8 cellular contexts compared by ENCODE assay signal in genomic region chr18:50307738-50308470, GRCh38. TPM values are rescaled to one million over a fixed set of nuclear protein-coding genes. Genes with fewer than 3 reads are reported as not detected.
DNase-seq lines count a peak whose midpoint lies in the region; ATAC-seq and TF ChIP-seq lines count a peak whose summit lies in the region.

No MANE protein-coding gene starts in this region.

- H3K4me1 Mint-ChIP-seq in activated T-cell treated with anti-CD3 and anti-CD28 coated beads, Interleukin-2, amount 50 U/mL, for 72 hours (ENCODE audit: low read depth) = peaks cover 13% of the 10 kb centered on the region
- peaks cover 0 to 20% (median 16%) of the 10 kb centered on the region in 7 donors for H3K4me1 Mint-ChIP-seq in naive thymus-derived CD4-positive, alpha-beta T cell

- H2AFZ ChIP-seq in PC-9 = peak overlapping the region; percentile 87

- peak; percentile 85 for ATAC-seq in GM21737 (IDR thresholded peaks at IDR 0.05; ENCODE audit: unreplicated experiment)
- ATAC-seq in activated T-cell treated with anti-CD3 and anti-CD28 coated beads, Interleukin-2, amount 50 U/mL, for 72 hours (replicated peaks in 1 of 2) = peak; percentile 100
- peak; percentile 96 for ATAC-seq in naive thymus-derived CD4-positive, alpha-beta T cell

- DNase-seq in DMS153 (lab: John Stamatoyannopoulos, UW) (peak; percentile 75), KG1 (lab: John Stamatoyannopoulos, UW) (peak; percentile 84), PC-9 (peak; percentile 70 to 93), fibroblast of gingiva (ENCODE audit: low read depth) (peak; percentile 89)
- DNase-seq in activated T-cell treated with anti-CD3 and anti-CD28 coated beads, Interleukin-2, amount 50 U/mL, for 72 hours = peak; percentile 89 to 94
- peak; percentile 70 to 93 (median 89) for DNase-seq in naive thymus-derived CD4-positive, alpha-beta T cell
- peak; percentile 66 to 88 for DNase-seq in stimulated activated CD8-positive, alpha-beta memory T cell treated with anti-CD3 and anti-CD28 coated beads, Interleukin-7, amount 100 ng/mL, for 48 hours (ENCODE audit: extremely low read depth in 1 of 2, low read depth in 1 of 2)

- no peaks in the 10 kb centered on the region; the same call in 1 of the 2 replicates for H3K27me3 ChIP-seq in PC-9 (ENCODE audit: insufficient read depth, low read depth)
- H3K27me3 ChIP-seq in naive thymus-derived CD4-positive, alpha-beta T cell (ENCODE audit: control insufficient read depth in 2 of 2, insufficient read depth in 2 of 2, low read length in 2 of 2) = peaks cover 0 to 3% of the 10 kb centered on the region in 2 donors

- H3K27me3 Mint-ChIP-seq in activated T-cell treated with anti-CD3 and anti-CD28 coated beads, Interleukin-2, amount 50 U/mL, for 72 hours (ENCODE audit: low read depth) = peaks cover 10% of the 10 kb centered on the region
- peaks cover 0 to 35% (median 19%) of the 10 kb centered on the region in 5 donors for H3K27me3 Mint-ChIP-seq in naive thymus-derived CD4-positive, alpha-beta T cell

- intact Hi-C loops in PC-9 (cut with micrococcal nuclease; ENCODE audit: unreplicated experiment) = loop anchor here (2.0 kb wide), 1 partner anchor 41 kb away; the partner anchor contains the start of gene CFAP53
- intact Hi-C loops in naive thymus-derived CD4-positive, alpha-beta T cell (cut with micrococcal nuclease) = loop anchor here (1.0 to 5.0 kb wide), 10 partner anchors 10 to 889 kb away; partner anchors contain the start of genes CFAP53 (in 2 of the 2), CXXC1 (in 2 of the 2), MBD1 (in 2 of the 2) and ACAA2 (in 1 of the 2)

- H3K27ac Mint-ChIP-seq in activated T-cell treated with anti-CD3 and anti-CD28 coated beads, Interleukin-2, amount 50 U/mL, for 72 hours = peak overlapping the region; percentile 72
- H3K27ac Mint-ChIP-seq in naive thymus-derived CD4-positive, alpha-beta T cell = peak overlapping the region; percentile 52 to 93 (median 82)

- H3K4me3 ChIP-seq in PC-9 = peak overlapping the region; percentile 78
- H3K4me3 ChIP-seq in naive thymus-derived CD4-positive, alpha-beta T cell (ENCODE audit: low read length) = peak overlapping the region; percentile 45

- no peak for TF ChIP-seq CTCF in PC-9 (conservative IDR thresholded peaks at IDR 0.05)

- POLR2A ChIA-PET in PC-9 (lab: Charles Lee; ENCODE audit: unreplicated experiment) = no interaction called here
- POLR2A ChIA-PET in naive thymus-derived CD4-positive, alpha-beta T cell (lab: Charles Lee) = interaction anchor here (1.3 to 3.6 kb wide), 3 partner anchors 19 to 42 kb away, joined by 4 to 19 read pairs (median 9); partner anchors contain the start of genes CFAP53 and MBD1

- peaks cover 18% of the 10 kb centered on the region for H3K4me1 ChIP-seq in PC-9 (replicated peaks; ENCODE audit: insufficient read depth)
- H3K4me1 ChIP-seq in naive thymus-derived CD4-positive, alpha-beta T cell (ENCODE audit: control insufficient read depth in 2 of 2, insufficient read depth in 2 of 2, low read length in 2 of 2) = peaks cover 0 to 8% of the 10 kb centered on the region in 2 donors

- peak overlapping the region; percentile 99 for H3K27ac ChIP-seq in PC-9
- peak overlapping the region; percentile 65 for H3K27ac ChIP-seq in naive thymus-derived CD4-positive, alpha-beta T cell (ENCODE audit: low read depth, low read length)

- peak overlapping the region; percentile 97 for H3K4me2 ChIP-seq in PC-9

- H3K9me3 ChIP-seq in PC-9 (ENCODE audit: insufficient read depth, low read depth) = peaks cover 3% of the 10 kb centered on the region; the same call in 1 of the 2 replicates
- H3K9me3 ChIP-seq in naive thymus-derived CD4-positive, alpha-beta T cell (ENCODE audit: control insufficient read depth in 2 of 3, low read length in 3 of 3) = no peaks in the 10 kb centered on the region

- peaks cover 0 to 4% of the 10 kb centered on the region in 2 donors for H3K9me3 Mint-ChIP-seq in activated T-cell treated with anti-CD3 and anti-CD28 coated beads, Interleukin-2, amount 50 U/mL, for 72 hours
- peaks cover 0 to 11% (median 0%) of the 10 kb centered on the region in 11 donors for H3K9me3 Mint-ChIP-seq in naive thymus-derived CD4-positive, alpha-beta T cell

- H3K79me2 ChIP-seq in PC-9 (ENCODE audit: low read depth) = no peaks in the 10 kb centered on the region

- no peaks in the 10 kb centered on the region for H3K36me3 ChIP-seq in PC-9 (ENCODE audit: low read depth)
- H3K36me3 ChIP-seq in naive thymus-derived CD4-positive, alpha-beta T cell (ENCODE audit: control insufficient read depth in 2 of 3, insufficient read depth in 3 of 3, low read length in 3 of 3) = no peaks in the 10 kb centered on the region

- no peaks in the 10 kb centered on the region for H3K9me2 ChIP-seq in PC-9 (ENCODE audit: insufficient read depth)

- peaks cover 0 to 7% of the 10 kb centered on the region in 2 donors for H3K36me3 Mint-ChIP-seq in activated T-cell treated with anti-CD3 and anti-CD28 coated beads, Interleukin-2, amount 50 U/mL, for 72 hours (ENCODE audit: insufficient read depth in 2 of 2)
- H3K36me3 Mint-ChIP-seq in naive thymus-derived CD4-positive, alpha-beta T cell = peaks cover 0 to 10% (median 0%) of the 10 kb centered on the region in 5 donors

- CTCF ChIA-PET in PC-9 (lab: Charles Lee) = interaction anchor here (0.6 kb wide), 1 partner anchor 48 kb away, joined by 3 read pairs; no protein-coding TSS in a partner anchor
- CTCF ChIA-PET in naive thymus-derived CD4-positive, alpha-beta T cell (lab: Charles Lee) = interaction anchor here (0.7 kb wide), 1 partner anchor 847 kb away, joined by 4 read pairs; the partner anchor contains the start of gene DYM

- H3F3A ChIP-seq in PC-9 (ENCODE audit: insufficient read depth, low read depth) = peaks cover 23% of the 10 kb centered on the region

- no peaks in the 10 kb centered on the region for H4K20me1 ChIP-seq in PC-9 (ENCODE audit: insufficient read depth)

- no TSS peak for BruUV-seq in PC-9 (replicated peaks; lab: Mats Ljungman, UMichigan)

- H3K4me3 Mint-ChIP-seq in activated T-cell treated with anti-CD3 and anti-CD28 coated beads, Interleukin-2, amount 50 U/mL, for 72 hours = peak overlapping the region; percentile 94 to 97
- peak overlapping the region; percentile 76 to 97 (median 92) for H3K4me3 Mint-ChIP-seq in naive thymus-derived CD4-positive, alpha-beta T cell

RNA-seq across cellular contexts. Expression of gene CXXC1, which starts 20.4 kb away (rescaled TPM):
- total RNA-seq in PC-9 (2021) = 48.2 and 54.7 TPM in 2 replicates
- total RNA-seq in activated T-cell treated with anti-CD3 and anti-CD28 coated beads, Interleukin-2, amount 50 U/mL, for 72 hours = 100 to 1,000 TPM in 1 of 2 donors, 10 to 100 TPM in 1; 92.5 to 103 TPM
- total RNA-seq in naive thymus-derived CD4-positive, alpha-beta T cell = 100 to 1,000 TPM; 141 to 197 (median 155) TPM
- 100 to 1,000 TPM in 1 of 2 donors, 10 to 100 TPM in 1; 78.3 to 111 TPM for polyA plus RNA-seq in naive thymus-derived CD4-positive, alpha-beta T cell

RNA-seq across cellular contexts. Expression of gene MBD1, which starts 26.6 kb away (rescaled TPM):
- 43.2 and 43.5 TPM in 2 replicates for total RNA-seq in PC-9 (2021)
- total RNA-seq in activated T-cell treated with anti-CD3 and anti-CD28 coated beads, Interleukin-2, amount 50 U/mL, for 72 hours = 10 to 100 TPM; 88.5 to 94.9 TPM
- total RNA-seq in naive thymus-derived CD4-positive, alpha-beta T cell = 100 to 1,000 TPM in 4 of 5 experiments, 10 to 100 TPM in 1; 97.5 to 158 (median 118) TPM
- 10 to 100 TPM; 26.1 to 46.1 TPM for polyA plus RNA-seq in naive thymus-derived CD4-positive, alpha-beta T cell

RNA-seq across cellular contexts. Expression of gene CFAP53, which starts 41.6 kb away (rescaled TPM):
- total RNA-seq in PC-9 (2021) = 1.9 and 2.1 TPM in 2 replicates
- 1 to 10 TPM in 1 of 2 donors, under 1 TPM in 1; 0.97 to 1.6 TPM for total RNA-seq in activated T-cell treated with anti-CD3 and anti-CD28 coated beads, Interleukin-2, amount 50 U/mL, for 72 hours
- 1 to 10 TPM in 1 of 5 experiments, under 1 TPM in 4; 0.19 to 1.8 (median 0.64) TPM for total RNA-seq in naive thymus-derived CD4-positive, alpha-beta T cell
- polyA plus RNA-seq in naive thymus-derived CD4-positive, alpha-beta T cell = under 1 TPM in 1 of 2 donors, not detected in 1; 0.09 TPM

Comparison
In these comparisons a context has a peak if more than half of its experiments do, and no peak if none do; other contexts are left out.
1. Peak in every context shown above with its lines: DNase-seq, ATAC-seq, H3K4me3 ChIP-seq and H3K27ac ChIP-seq.